1 cellular context compared by ENCODE assay signal in genomic region chr1:241847796-241848668, GRCh38.
TF ChIP-seq lines count a peak whose summit lies in the region.

Gene EXO1, plus strand, starts transcription at chr1:241848204. Its CDS starts 2,222 bp downstream, at chr1:241850426.

TF ChIP-seq in HepG2, 621 proteins besides CTCF, POLR2A, EP300 and RAD21 (continued from another document and continues in another):
- TF ChIP-seq ATF2 (CRISPR knock-in tag; IDR thresholded peaks at IDR 0.05): peak; percentile 61; the same call in 1 of the 2 replicates
- TF ChIP-seq ZNF317 (CRISPR knock-in tag; IDR thresholded peaks at IDR 0.05): peak; percentile 74; the same call in 1 of the 2 replicates
- no peak for TF ChIP-seq SRSF1 (optimal IDR thresholded peaks at IDR 0.05; ENCODE audit: low read depth, low read length)
- peak; percentile 66; the same call in 1 of the 2 replicates for TF ChIP-seq FOXO1 (CRISPR knock-in tag; IDR thresholded peaks at IDR 0.05)
- peak; percentile 99 for TF ChIP-seq HBP1 (CRISPR knock-in tag; IDR thresholded peaks at IDR 0.05; ENCODE audit: low read depth)
- TF ChIP-seq ZNF503 (CRISPR knock-in tag; IDR thresholded peaks at IDR 0.05): no peak
- peak; percentile 47; the same call in 1 of the 2 replicates for TF ChIP-seq EED (CRISPR knock-in tag; IDR thresholded peaks at IDR 0.05)
- peak; percentile 42; the same call in 1 of the 2 replicates for TF ChIP-seq GATAD2A (CRISPR knock-in tag; IDR thresholded peaks at IDR 0.05)
- TF ChIP-seq KMT2A (CRISPR knock-in tag; IDR thresholded peaks at IDR 0.05): peak; percentile 89
- no peak for TF ChIP-seq ZBTB8A (CRISPR knock-in tag; IDR thresholded peaks at IDR 0.05; ENCODE audit: borderline replicate concordance, low read depth)
- 0 out of 2 replicates have a peak, but pooled peaks have one; percentile 55 for TF ChIP-seq ZNF83 (CRISPR knock-in tag; IDR thresholded peaks at IDR 0.05; ENCODE audit: borderline replicate concordance)
- TF ChIP-seq ZNF749 (CRISPR knock-in tag; IDR thresholded peaks at IDR 0.05; ENCODE audit: borderline replicate concordance): 0 out of 2 replicates have a peak, but pooled peaks have one; percentile 48
- no peak for TF ChIP-seq SETDB1 (CRISPR knock-in tag; IDR thresholded peaks at IDR 0.05; ENCODE audit: borderline replicate concordance)
- TF ChIP-seq SMAD9 (CRISPR knock-in tag; IDR thresholded peaks at IDR 0.05): 0 out of 2 replicates have a peak, but pooled peaks have one; percentile 41
- TF ChIP-seq SRF (IDR thresholded peaks at IDR 0.05; ENCODE audit: low read depth, low read length): no peak
- TF ChIP-seq NFYB (CRISPR knock-in tag; IDR thresholded peaks at IDR 0.05): peak; percentile 34
- TF ChIP-seq ZBTB20 (CRISPR knock-in tag; IDR thresholded peaks at IDR 0.05; ENCODE audit: borderline replicate concordance, low read depth): peak; percentile 38; the same call in 1 of the 2 replicates
- peak; percentile 73; the same call in 1 of the 2 replicates for TF ChIP-seq NFE2L1 (CRISPR knock-in tag; IDR thresholded peaks at IDR 0.05; ENCODE audit: borderline replicate concordance)
- TF ChIP-seq XRCC5 (optimal IDR thresholded peaks at IDR 0.05; ENCODE audit: low read length): peak; percentile 48
- TF ChIP-seq GMEB1 (CRISPR knock-in tag; IDR thresholded peaks at IDR 0.05; ENCODE audit: borderline replicate concordance): peak; percentile 100
- peak; percentile 90; the same call in 1 of the 2 replicates for TF ChIP-seq KDM2A (CRISPR knock-in tag; IDR thresholded peaks at IDR 0.05; ENCODE audit: borderline replicate concordance, low read depth)
- TF ChIP-seq SIX4 (CRISPR knock-in tag; IDR thresholded peaks at IDR 0.05): no peak
- TF ChIP-seq ATF1 (CRISPR knock-in tag; IDR thresholded peaks at IDR 0.05): peak; percentile 95
- TF ChIP-seq ZNF7 (CRISPR knock-in tag; IDR thresholded peaks at IDR 0.05): 0 out of 2 replicates have a peak, but pooled peaks have one; percentile 18
- no peak for TF ChIP-seq NR2F1 (CRISPR knock-in tag; IDR thresholded peaks at IDR 0.05)
- TF ChIP-seq AFF4 (CRISPR knock-in tag; IDR thresholded peaks at IDR 0.05): no peak
- peak; percentile 52; the same call in 1 of the 2 replicates for TF ChIP-seq HIVEP1 (CRISPR knock-in tag; IDR thresholded peaks at IDR 0.05)
- no peak for TF ChIP-seq FOXP1 (IDR thresholded peaks at IDR 0.05)
- peak; percentile 51 for TF ChIP-seq FOXP1 (CRISPR knock-in tag; IDR thresholded peaks at IDR 0.05)
- peak; percentile 83 for TF ChIP-seq GABPA (IDR thresholded peaks at IDR 0.05; ENCODE audit: low read depth, low read length)
- TF ChIP-seq GABPA (CRISPR knock-in tag; IDR thresholded peaks at IDR 0.05; ENCODE audit: low read depth): peak; percentile 96
- TF ChIP-seq CREM (IDR thresholded peaks at IDR 0.05): peak; percentile 97
- peak; percentile 17; the same call in 1 of the 2 replicates for TF ChIP-seq CREM (CRISPR knock-in tag; IDR thresholded peaks at IDR 0.05)
- peak; percentile 81; the same call in 1 of the 2 replicates for TF ChIP-seq HNF1B (CRISPR knock-in tag; IDR thresholded peaks at IDR 0.05)
- no peak for TF ChIP-seq ZNF512B (CRISPR knock-in tag; IDR thresholded peaks at IDR 0.05; ENCODE audit: borderline replicate concordance)
- TF ChIP-seq ARNT2 (CRISPR knock-in tag; IDR thresholded peaks at IDR 0.05; ENCODE audit: low read depth): peak; percentile 83; the same call in 1 of the 2 replicates
- no peak for TF ChIP-seq CCAR2 (optimal IDR thresholded peaks at IDR 0.05; ENCODE audit: low read depth, low read length)
- peak; percentile 33; the same call in 1 of the 2 replicates for TF ChIP-seq EHMT2 (IDR thresholded peaks at IDR 0.05; ENCODE audit: borderline replicate concordance, low read depth, low read length)
- no peak for TF ChIP-seq SP140L (CRISPR knock-in tag; IDR thresholded peaks at IDR 0.05; ENCODE audit: borderline replicate concordance)
- TF ChIP-seq ZFP36L2 (CRISPR knock-in tag; IDR thresholded peaks at IDR 0.05): peak; percentile 84; the same call in 1 of the 2 replicates
- TF ChIP-seq TOE1 (CRISPR knock-in tag; IDR thresholded peaks at IDR 0.05): no peak
- peak; percentile 87 for TF ChIP-seq HCFC1 (IDR thresholded peaks at IDR 0.05; ENCODE audit: low read depth, low read length)
- peak; percentile 36; the same call in 1 of the 2 replicates for TF ChIP-seq NCOA2 (CRISPR knock-in tag; IDR thresholded peaks at IDR 0.05)
- peak; percentile 98 for TF ChIP-seq SIN3A (IDR thresholded peaks at IDR 0.05; ENCODE audit: borderline replicate concordance, low read depth, low read length)
- TF ChIP-seq ZNF530 (CRISPR knock-in tag; IDR thresholded peaks at IDR 0.05; ENCODE audit: low read depth): no peak
- no peak for TF ChIP-seq ISX (CRISPR knock-in tag; conservative IDR thresholded peaks at IDR 0.05)
- 0 out of 2 replicates have a peak, but pooled peaks have one; percentile 31 for TF ChIP-seq NFKBIZ (CRISPR knock-in tag; IDR thresholded peaks at IDR 0.05)
- peak; percentile 79 for TF ChIP-seq IRX3 (CRISPR knock-in tag; IDR thresholded peaks at IDR 0.05; ENCODE audit: borderline replicate concordance, low read depth)
- peak; percentile 92 for TF ChIP-seq BRF2 (CRISPR knock-in tag; IDR thresholded peaks at IDR 0.05)
- peak; percentile 77 for TF ChIP-seq MEF2D (CRISPR knock-in tag; IDR thresholded peaks at IDR 0.05)
- no peak for TF ChIP-seq FOXA1 (IDR thresholded peaks at IDR 0.05)
- peak; percentile 92 for TF ChIP-seq FOXA1 (CRISPR knock-in tag; IDR thresholded peaks at IDR 0.05)
- no peak for TF ChIP-seq ZSCAN12 (CRISPR knock-in tag; IDR thresholded peaks at IDR 0.05)
- peak; percentile 62; the same call in 1 of the 2 replicates for TF ChIP-seq RFXAP (CRISPR knock-in tag; IDR thresholded peaks at IDR 0.05; ENCODE audit: borderline replicate concordance)
- peak; percentile 90 for TF ChIP-seq ELF1 (CRISPR knock-in tag; IDR thresholded peaks at IDR 0.05)
